In genomic region chr16:89443727-89444084, GRCh38 we compare ENCODE assay signal across 8 cellular contexts. TPM values are rescaled to one million over a fixed set of nuclear protein-coding genes. Genes with fewer than 3 reads are reported as not detected.
DNase-seq lines count a peak whose midpoint lies in the region; ATAC-seq, FAIRE-seq and TF ChIP-seq lines count a peak whose summit lies in the region.

No MANE protein-coding gene starts in this region.

- DNase-seq in T-helper 2 cell treated with Interferon-gamma antibody and Interleukin-4, amounts not matched to agents 5 μg/mL and 100 μg/mL, for 36 hours (ENCODE audit: low spot score): no peak
- DNase-seq in T-helper 2 cell (no peak), keratinocyte (ENCODE audit: low read depth, low spot score) (no peak), tibial artery (no peak), HCEC 1CT (no peak)
- DNase-seq in activated T-helper 1 cell treated with anti-CD3 and anti-CD28 coated beads, Interleukin-12 subunit alpha, Interleukin-12 subunit beta, Interleukin-2, Interleukin-4 antibody, amounts not matched to agents 30 ng/mL and 10 ng/mL and 1 ng/mL, durations not matched to agents 14 hours and 24 hours and 36 hours (ENCODE audit: low spot score): no peak
- DNase-seq in stimulated activated effector memory CD8-positive, alpha-beta T cell treated with anti-CD3 and anti-CD28 coated beads, Interleukin-12 subunit alpha, Interleukin-12 subunit beta, amount 100 ng/mL, for 72 hours (ENCODE audit: low spot score in 2 of 2): no peak
- no peak for DNase-seq in effector CD8-positive, alpha-beta T cell (lab: John Stamatoyannopoulos, UW)

- intact Hi-C loops in activated T-helper 1 cell treated with anti-CD3 and anti-CD28 coated beads, Interleukin-12 subunit alpha, Interleukin-12 subunit beta, Interleukin-2, Interleukin-4 antibody, amounts not matched to agents 30 ng/mL and 10 ng/mL and 1 ng/mL, durations not matched to agents 14 hours and 24 hours and 36 hours (cut with micrococcal nuclease): loop anchor here (5.0 kb wide), 1 partner anchor 111 kb away; no protein-coding TSS in a partner anchor
- intact Hi-C loops in tibial artery (cut with DNase I; ENCODE audit: low total_unique reads): no loop called here

- TF ChIP-seq CTCF in keratinocyte (optimal IDR thresholded peaks at IDR 0.05 in 1 of 3, IDR thresholded peaks at IDR 0.05 in 1 of 3, conservative IDR thresholded peaks at IDR 0.05 in 1 of 3; ENCODE audit: extremely low read depth in 1 of 3, insufficient read depth in 2 of 3, low read length in 3 of 3): peak in 1 of 3 experiments; percentile 1
- TF ChIP-seq CTCF in tibial artery (IDR thresholded peaks at IDR 0.05): no peak

- dilution Hi-C loops in keratinocyte (cut with MboI; ENCODE audit: extremely low pct_ligation_motif_present, low sequenced_read_pairs): no loop called here

- H3K4me1 Mint-ChIP-seq in T-helper 2 cell treated with Interferon-gamma antibody and Interleukin-4, amounts not matched to agents 5 μg/mL and 100 μg/mL, for 36 hours (ENCODE audit: low read depth): peaks cover 87% of the 10 kb centered on the region
- H3K4me1 Mint-ChIP-seq in activated T-helper 1 cell treated with anti-CD3 and anti-CD28 coated beads, Interleukin-12 subunit alpha, Interleukin-12 subunit beta, Interleukin-2, Interleukin-4 antibody, amounts not matched to agents 30 ng/mL and 10 ng/mL and 1 ng/mL, durations not matched to agents 14 hours and 24 hours and 36 hours (ENCODE audit: low read depth): peaks cover 92% of the 10 kb centered on the region
- peaks cover 94% of the 10 kb centered on the region for H3K4me1 Mint-ChIP-seq in stimulated activated effector memory CD8-positive, alpha-beta T cell treated with anti-CD3 and anti-CD28 coated beads, Interleukin-12 subunit alpha, Interleukin-12 subunit beta, amount 100 ng/mL, for 72 hours

- H3K79me2 ChIP-seq in keratinocyte (ENCODE audit: control insufficient read depth, insufficient read depth, low read length): peaks cover 94% of the 10 kb centered on the region

- H2AFZ ChIP-seq in keratinocyte (ENCODE audit: control insufficient read depth, low read length): no peak overlapping the region

- H3K27me3 ChIP-seq in keratinocyte (ENCODE audit: control insufficient read depth, extremely low read depth, insufficient read depth, low read length) (no peaks in the 10 kb centered on the region), tibial artery (no peaks in the 10 kb centered on the region)

- ATAC-seq in stimulated activated effector memory CD8-positive, alpha-beta T cell treated with anti-CD3 and anti-CD28 coated beads, Interleukin-12 subunit alpha, Interleukin-12 subunit beta, amount 100 ng/mL, for 72 hours: no peak

- peaks cover 65% of the 10 kb centered on the region for H4K20me1 ChIP-seq in keratinocyte (ENCODE audit: control insufficient read depth, extremely low read depth, insufficient read depth, low read length)

- H3K27ac ChIP-seq in keratinocyte (ENCODE audit: control insufficient read depth, insufficient read depth, low read length): peak overlapping the region; percentile 93
- H3K27ac ChIP-seq in tibial artery: no peak overlapping the region

- peak overlapping the region; percentile 91 for H3K4me2 ChIP-seq in keratinocyte (ENCODE audit: control insufficient read depth, extremely low read depth, insufficient read depth, low read depth, low read length)

- H3K4me1 ChIP-seq in keratinocyte (ENCODE audit: control insufficient read depth, extremely low read depth, insufficient read depth, low read length): peaks cover 53% of the 10 kb centered on the region
- H3K4me1 ChIP-seq in tibial artery: peaks cover 16 to 87% (median 53%) of the 10 kb centered on the region in 4 donors

- H3K27ac Mint-ChIP-seq in T-helper 2 cell treated with Interferon-gamma antibody and Interleukin-4, amounts not matched to agents 5 μg/mL and 100 μg/mL, for 36 hours: peak overlapping the region; percentile 71
- peak overlapping the region; percentile 50 for H3K27ac Mint-ChIP-seq in activated T-helper 1 cell treated with anti-CD3 and anti-CD28 coated beads, Interleukin-12 subunit alpha, Interleukin-12 subunit beta, Interleukin-2, Interleukin-4 antibody, amounts not matched to agents 30 ng/mL and 10 ng/mL and 1 ng/mL, durations not matched to agents 14 hours and 24 hours and 36 hours
- peak overlapping the region; percentile 85 for H3K27ac Mint-ChIP-seq in stimulated activated effector memory CD8-positive, alpha-beta T cell treated with anti-CD3 and anti-CD28 coated beads, Interleukin-12 subunit alpha, Interleukin-12 subunit beta, amount 100 ng/mL, for 72 hours

- H3K4me3 ChIP-seq in keratinocyte (ENCODE audit: control insufficient read depth in 2 of 3, extremely low read depth in 1 of 3, insufficient read depth in 2 of 3, low read depth in 1 of 3, low read length in 3 of 3): peak overlapping the region in 1 of 3 experiments; percentile 28
- no peak overlapping the region for H3K4me3 ChIP-seq in tibial artery

- no peaks in the 10 kb centered on the region for H3K27me3 Mint-ChIP-seq in T-helper 2 cell treated with Interferon-gamma antibody and Interleukin-4, amounts not matched to agents 5 μg/mL and 100 μg/mL, for 36 hours (ENCODE audit: low read depth)
- no peaks in the 10 kb centered on the region for H3K27me3 Mint-ChIP-seq in activated T-helper 1 cell treated with anti-CD3 and anti-CD28 coated beads, Interleukin-12 subunit alpha, Interleukin-12 subunit beta, Interleukin-2, Interleukin-4 antibody, amounts not matched to agents 30 ng/mL and 10 ng/mL and 1 ng/mL, durations not matched to agents 14 hours and 24 hours and 36 hours (ENCODE audit: insufficient read depth)

- no peaks in the 10 kb centered on the region for H3K9me3 Mint-ChIP-seq in T-helper 2 cell treated with Interferon-gamma antibody and Interleukin-4, amounts not matched to agents 5 μg/mL and 100 μg/mL, for 36 hours
- H3K9me3 Mint-ChIP-seq in activated T-helper 1 cell treated with anti-CD3 and anti-CD28 coated beads, Interleukin-12 subunit alpha, Interleukin-12 subunit beta, Interleukin-2, Interleukin-4 antibody, amounts not matched to agents 30 ng/mL and 10 ng/mL and 1 ng/mL, durations not matched to agents 14 hours and 24 hours and 36 hours: no peaks in the 10 kb centered on the region
- no peaks in the 10 kb centered on the region for H3K9me3 Mint-ChIP-seq in stimulated activated effector memory CD8-positive, alpha-beta T cell treated with anti-CD3 and anti-CD28 coated beads, Interleukin-12 subunit alpha, Interleukin-12 subunit beta, amount 100 ng/mL, for 72 hours

- H3K9me1 ChIP-seq in keratinocyte (ENCODE audit: control insufficient read depth, extremely low read depth, insufficient read depth, low read length): peaks cover 8% of the 10 kb centered on the region

- H3K9me3 ChIP-seq in keratinocyte (ENCODE audit: control insufficient read depth, low read depth, low read length) (no peaks in the 10 kb centered on the region), tibial artery (no peaks in the 10 kb centered on the region)

- peak overlapping the region; percentile 41 for H3K4me3 Mint-ChIP-seq in T-helper 2 cell treated with Interferon-gamma antibody and Interleukin-4, amounts not matched to agents 5 μg/mL and 100 μg/mL, for 36 hours
- no peak overlapping the region for H3K4me3 Mint-ChIP-seq in activated T-helper 1 cell treated with anti-CD3 and anti-CD28 coated beads, Interleukin-12 subunit alpha, Interleukin-12 subunit beta, Interleukin-2, Interleukin-4 antibody, amounts not matched to agents 30 ng/mL and 10 ng/mL and 1 ng/mL, durations not matched to agents 14 hours and 24 hours and 36 hours
- peak overlapping the region; percentile 48 for H3K4me3 Mint-ChIP-seq in stimulated activated effector memory CD8-positive, alpha-beta T cell treated with anti-CD3 and anti-CD28 coated beads, Interleukin-12 subunit alpha, Interleukin-12 subunit beta, amount 100 ng/mL, for 72 hours

- no peak for FAIRE-seq in keratinocyte (lab: Jason Lieb, UNC)

- H3K9ac ChIP-seq in keratinocyte (ENCODE audit: control insufficient read depth, extremely low read depth, insufficient read depth, low read length): peak overlapping the region; percentile 10

- peaks cover 6% of the 10 kb centered on the region for H3K36me3 Mint-ChIP-seq in T-helper 2 cell treated with Interferon-gamma antibody and Interleukin-4, amounts not matched to agents 5 μg/mL and 100 μg/mL, for 36 hours (ENCODE audit: low read depth)
- H3K36me3 Mint-ChIP-seq in activated T-helper 1 cell treated with anti-CD3 and anti-CD28 coated beads, Interleukin-12 subunit alpha, Interleukin-12 subunit beta, Interleukin-2, Interleukin-4 antibody, amounts not matched to agents 30 ng/mL and 10 ng/mL and 1 ng/mL, durations not matched to agents 14 hours and 24 hours and 36 hours (ENCODE audit: low read depth): peaks cover 2% of the 10 kb centered on the region
- H3K36me3 Mint-ChIP-seq in stimulated activated effector memory CD8-positive, alpha-beta T cell treated with anti-CD3 and anti-CD28 coated beads, Interleukin-12 subunit alpha, Interleukin-12 subunit beta, amount 100 ng/mL, for 72 hours: peaks cover 37% of the 10 kb centered on the region

- H3K36me3 ChIP-seq in keratinocyte (ENCODE audit: control insufficient read depth in 2 of 2, extremely low read depth in 1 of 2, insufficient read depth in 2 of 2, low read length in 2 of 2) (peaks cover 0 to 10% of the 10 kb centered on the region in 2 experiments), tibial artery (no peaks in the 10 kb centered on the region)

RNA-seq across cellular contexts. Expression of gene ANKRD11, which starts 46.7 kb away (rescaled TPM):
- total RNA-seq in activated T-helper 1 cell treated with anti-CD3 and anti-CD28 coated beads, Interleukin-12 subunit alpha, Interleukin-12 subunit beta, Interleukin-2, Interleukin-4 antibody, amounts not matched to agents 30 ng/mL and 10 ng/mL and 1 ng/mL, durations not matched to agents 14 hours and 24 hours and 36 hours: 176 and 179 TPM in 2 replicates
- polyA plus RNA-seq in keratinocyte: 23.8 to 48.1 TPM (median 30.1 TPM) in 3 replicates
- 213 TPM for polyA plus RNA-seq in keratinocyte (2011; ENCODE audit: low read depth)
- 28.2 and 41.3 TPM in 2 replicates for polyA plus RNA-seq in keratinocyte (2011; cell fraction: cytosol; rRNA removed)
- 136 and 154 TPM in 2 replicates for polyA plus RNA-seq in keratinocyte (2011; cell fraction: nucleus; rRNA removed)
- polyA plus RNA-seq in keratinocyte (2012; ENCODE audit: low replicate concordance): 64.1 and 79.3 TPM in 2 replicates
- 22.4 to 90.7 TPM (median 67.2 TPM) in 3 replicates for polyA minus RNA-seq in keratinocyte
- 44.5 TPM for polyA minus RNA-seq in keratinocyte (2011; cell fraction: cytosol; rRNA and poly(A)+ RNA removed)
- 81.8 and 119 TPM in 2 replicates for polyA minus RNA-seq in keratinocyte (2011; cell fraction: nucleus; rRNA and poly(A)+ RNA removed)
